ENCODE assay signal across 23 cellular contexts in genomic region chr6:1235825-1236224, GRCh38.
"Had no signal": no experiment of that assay in that cellular context is flagged by ENCODE, and none has a peak within 500 bp of the region (broad histone marks: within the 10 kb centered on the region; RNA-seq: fewer than 3 reads in every experiment).

No MANE protein-coding gene starts in this region.

- H3K9me3 ChIP-seq: MG63, SJCRH30 had no signal

- H3K4me1 ChIP-seq: SJCRH30 had no signal

- H3K27ac ChIP-seq: HL-60, RWPE1, SJCRH30 had no signal

- FAIRE-seq: HTR-8/SVneo had no signal

- H3K36me3 ChIP-seq: MG63, SJCRH30 had no signal

- H3K27me3 ChIP-seq: MG63, SJCRH30 had no signal

- ATAC-seq: SK-N-SH treated with all-trans-retinoic acid at 6 μM for 48 hours had no signal

- DNase-seq: Karpas-422, KG1, MG63, NCI-H1092, NCI-H1105 treated with DMSO at 0.1 percent for 48 hours, NCI-H1417 treated with DMSO at 0.1 percent for 48 hours, NCI-H146, NCI-H1694 treated with DMSO at 0.1 percent for 48 hours, NCI-H1930, NCI-H2081, NCI-H2107, NCI-H226, NCI-H446, NCI-H510A, NCI-H524 treated with DMSO at 0.1 percent for 48 hours, NCI-H69, NCI-H774, SHP77 treated with DMSO at 0.1 percent for 48 hours, SJCRH30 had no signal

- H3K4me3 ChIP-seq: MG63, SJCRH30 had no signal
